25 cellular contexts compared by ENCODE assay signal in genomic region chr10:8066797-8067196, GRCh38. TPM values are rescaled to one million over a fixed set of nuclear protein-coding genes. Genes with fewer than 3 reads are reported as not detected.
DNase-seq lines count a peak whose midpoint lies in the region; ATAC-seq and TF ChIP-seq lines count a peak whose summit lies in the region.
"Had no signal": no experiment of that assay in that cellular context is flagged by ENCODE, and none has a peak within 500 bp of the region (broad histone marks: within the 10 kb centered on the region; RNA-seq: fewer than 3 reads in every experiment).

No MANE protein-coding gene starts in this region.

- no peak overlapping the region for H2AFZ ChIP-seq in GM23338
- H2AFZ ChIP-seq: GM23248 had no signal

- TF ChIP-seq POLR2A in transverse colon (IDR thresholded peaks at IDR 0.05) = no peak

- 79 to 80% methylated on average over 2 of the region's 2 CpGs for WGBS in transverse colon (ENCODE audit: low coverage in 1 of 2), 2 donors

- TF ChIP-seq EP300 in transverse colon (IDR thresholded peaks at IDR 0.05; ENCODE audit: low read depth) = no peak

- no peak for ATAC-seq in CD4-positive, CD25-positive, alpha-beta regulatory T cell (ENCODE audit: low read depth in 2 of 2)
- no peak for ATAC-seq in effector memory CD8-positive, alpha-beta T cell (replicated peaks)
- ATAC-seq in GM23338 = no peak
- ATAC-seq: HepG2; naive thymus-derived CD8-positive, alpha-beta T cell had no signal

- no peaks in the 10 kb centered on the region for H3K79me2 ChIP-seq in GM23338 (replicated peaks; ENCODE audit: insufficient read depth)

- intact Hi-C loops in transverse colon (cut with DNase I; ENCODE audit: low total_unique reads) = no loop called here

- no peaks in the 10 kb centered on the region for H3K27me3 ChIP-seq in CD4-positive, CD25-positive, alpha-beta regulatory T cell (ENCODE audit: control insufficient read depth, insufficient read depth, low read length)
- peaks cover 57% of the 10 kb centered on the region for H3K27me3 ChIP-seq in transverse colon
- H3K27me3 ChIP-seq in GM23338 (ENCODE audit: insufficient read depth) = peaks cover 53% of the 10 kb centered on the region
- H3K27me3 ChIP-seq: thyroid gland had no signal

- H3K9me2 ChIP-seq in GM23338 (ENCODE audit: insufficient read depth) = 0 out of 2 replicates have a peak, but pooled peaks cover 1% of the 10 kb centered on the region

- H3K4me2 ChIP-seq in GM23338 = no peak overlapping the region

- H3K4me3 ChIP-seq in CD4-positive, CD25-positive, alpha-beta regulatory T cell (ENCODE audit: low read depth, low read length) = peak overlapping the region; percentile 69
- no peak overlapping the region for H3K4me3 ChIP-seq in transverse colon
- H3K4me3 ChIP-seq in GM23338 = no peak overlapping the region
- H3K4me3 ChIP-seq: GM23248, thyroid gland had no signal

- no peaks in the 10 kb centered on the region for H3K9me3 ChIP-seq in CD4-positive, CD25-positive, alpha-beta regulatory T cell (ENCODE audit: control insufficient read depth in 2 of 2, low read length in 2 of 2)
- no peaks in the 10 kb centered on the region for H3K9me3 ChIP-seq in transverse colon
- H3K9me3 ChIP-seq: thyroid gland had no signal

- peaks cover 86% of the 10 kb centered on the region for H3K36me3 Mint-ChIP-seq in T-helper 1 cell treated with Interleukin-12 subunit alpha and Interleukin-12 subunit beta and Interleukin-4 antibody, amounts not matched to agents 30 μg/mL and 1 μg/mL, for 36 hours (ENCODE audit: low read depth)
- H3K36me3 Mint-ChIP-seq in CD4-positive, CD25-positive, alpha-beta regulatory T cell = peaks cover 79% of the 10 kb centered on the region
- H3K36me3 Mint-ChIP-seq in T-helper 2 cell treated with Interferon-gamma antibody and Interleukin-4, amounts not matched to agents 5 μg/mL and 100 μg/mL, for 36 hours (ENCODE audit: low read depth) = peaks cover 95% of the 10 kb centered on the region
- H3K36me3 Mint-ChIP-seq in effector memory CD8-positive, alpha-beta T cell (ENCODE audit: insufficient read depth) = peaks cover 100% of the 10 kb centered on the region
- no peaks in the 10 kb centered on the region for H3K36me3 Mint-ChIP-seq in GM23338 (ENCODE audit: low read depth)
- H3K36me3 Mint-ChIP-seq: CD14-positive monocyte had no signal

- DNase-seq in T-helper 1 cell (no peak), transverse colon (no peak), caudate nucleus (lab: John Stamatoyannopoulos, UW) (no peak), GM23338 (ENCODE audit: low spot score) (no peak)
- no peak for DNase-seq in CD4-positive, CD25-positive, alpha-beta regulatory T cell
- DNase-seq in T-helper 2 cell treated with Interferon-gamma antibody and Interleukin-4, amounts not matched to agents 5 μg/mL and 100 μg/mL, for 36 hours (ENCODE audit: low spot score) = no peak
- no peak for DNase-seq in effector memory CD8-positive, alpha-beta T cell
- DNase-seq: activated B cell treated with CpG ODN at 0.5 μM for 24 hours; activated effector memory CD4-positive, alpha-beta T cell treated with Interleukin-2 at 50 U/mL for 16 hours; GM23248; islet precursor cell; Kasumi-1; midbrain; naive thymus-derived CD8-positive, alpha-beta T cell; NCI-H1048; NCI-H1694 treated with DMSO at 0.1 percent for 48 hours; NCI-H510A; OCI-M1; stimulated activated naive CD8-positive, alpha-beta T cell treated with anti-CD3 and anti-CD28 coated beads, Interleukin-15, Interleukin-2, amounts not matched to agents 100 U/mL and 50 U/mL, for 24 hours; thyroid gland had no signal

- no peaks in the 10 kb centered on the region for H3K9me3 Mint-ChIP-seq in T-helper 1 cell treated with Interleukin-12 subunit alpha and Interleukin-12 subunit beta and Interleukin-4 antibody, amounts not matched to agents 30 μg/mL and 1 μg/mL, for 36 hours
- H3K9me3 Mint-ChIP-seq in CD4-positive, CD25-positive, alpha-beta regulatory T cell = no peaks in the 10 kb centered on the region
- H3K9me3 Mint-ChIP-seq in T-helper 2 cell treated with Interferon-gamma antibody and Interleukin-4, amounts not matched to agents 5 μg/mL and 100 μg/mL, for 36 hours = no peaks in the 10 kb centered on the region
- H3K9me3 Mint-ChIP-seq in effector memory CD8-positive, alpha-beta T cell = no peaks in the 10 kb centered on the region
- no peaks in the 10 kb centered on the region for H3K9me3 Mint-ChIP-seq in GM23338
- H3K9me3 Mint-ChIP-seq: activated B cell treated with CpG ODN at 0.5 μM for 24 hours; naive thymus-derived CD8-positive, alpha-beta T cell had no signal

- TF ChIP-seq CTCF in transverse colon (IDR thresholded peaks at IDR 0.05) (no peak), GM23338 (conservative IDR thresholded peaks at IDR 0.05; ENCODE audit: low read depth in 2 of 2) (no peak)

- peaks cover 79% of the 10 kb centered on the region for H3K4me1 Mint-ChIP-seq in T-helper 1 cell treated with Interleukin-12 subunit alpha and Interleukin-12 subunit beta and Interleukin-4 antibody, amounts not matched to agents 30 μg/mL and 1 μg/mL, for 36 hours (ENCODE audit: low read depth)
- peaks cover 44 to 95% (median 81%) of the 10 kb centered on the region in 4 donors for H3K4me1 Mint-ChIP-seq in CD4-positive, CD25-positive, alpha-beta regulatory T cell
- peaks cover 88% of the 10 kb centered on the region for H3K4me1 Mint-ChIP-seq in T-helper 2 cell treated with Interferon-gamma antibody and Interleukin-4, amounts not matched to agents 5 μg/mL and 100 μg/mL, for 36 hours (ENCODE audit: low read depth)
- H3K4me1 Mint-ChIP-seq in effector memory CD8-positive, alpha-beta T cell (ENCODE audit: low read depth in 2 of 2) = peaks cover 65 to 72% of the 10 kb centered on the region in 2 donors
- peaks cover 43% of the 10 kb centered on the region for H3K4me1 Mint-ChIP-seq in GM23338
- H3K4me1 Mint-ChIP-seq: CD14-positive monocyte had no signal

- 0 out of 2 replicates have a peak, but pooled peaks cover 6% of the 10 kb centered on the region for H3F3A ChIP-seq in GM23338 (replicated peaks; ENCODE audit: low read depth)

- H3K27ac ChIP-seq in CD4-positive, CD25-positive, alpha-beta regulatory T cell (ENCODE audit: insufficient read depth, low read length, poor library complexity, severe bottlenecking) = peak overlapping the region; percentile 53
- H3K27ac ChIP-seq in transverse colon (no peak overlapping the region), caudate nucleus (ENCODE audit: low read depth, low read length) (no peak overlapping the region), GM23338 (ENCODE audit: low read depth) (no peak overlapping the region)
- H3K27ac ChIP-seq: 22Rv1, epithelial cell of prostate, GM23248, thyroid gland had no signal

- H3K27me3 Mint-ChIP-seq in T-helper 1 cell treated with Interleukin-12 subunit alpha and Interleukin-12 subunit beta and Interleukin-4 antibody, amounts not matched to agents 30 μg/mL and 1 μg/mL, for 36 hours (ENCODE audit: low read depth) = no peaks in the 10 kb centered on the region
- no peaks in the 10 kb centered on the region for H3K27me3 Mint-ChIP-seq in CD4-positive, CD25-positive, alpha-beta regulatory T cell
- H3K27me3 Mint-ChIP-seq in T-helper 2 cell treated with Interferon-gamma antibody and Interleukin-4, amounts not matched to agents 5 μg/mL and 100 μg/mL, for 36 hours (ENCODE audit: low read depth) = no peaks in the 10 kb centered on the region
- H3K27me3 Mint-ChIP-seq in effector memory CD8-positive, alpha-beta T cell = no peaks in the 10 kb centered on the region
- H3K27me3 Mint-ChIP-seq in GM23338 (ENCODE audit: insufficient read depth, low read depth, poor library complexity) = peaks cover 46% of the 10 kb centered on the region
- H3K27me3 Mint-ChIP-seq: naive thymus-derived CD8-positive, alpha-beta T cell had no signal

- H3K4me3 Mint-ChIP-seq in T-helper 1 cell treated with Interleukin-12 subunit alpha and Interleukin-12 subunit beta and Interleukin-4 antibody, amounts not matched to agents 30 μg/mL and 1 μg/mL, for 36 hours = no peak overlapping the region
- H3K4me3 Mint-ChIP-seq in CD4-positive, CD25-positive, alpha-beta regulatory T cell = peak overlapping the region; percentile 70 to 87 (median 76)
- H3K4me3 Mint-ChIP-seq in T-helper 2 cell treated with Interferon-gamma antibody and Interleukin-4, amounts not matched to agents 5 μg/mL and 100 μg/mL, for 36 hours = peak overlapping the region; percentile 86
- H3K4me3 Mint-ChIP-seq in effector memory CD8-positive, alpha-beta T cell = no peak overlapping the region
- H3K4me3 Mint-ChIP-seq in GM23338 = no peak overlapping the region
- H3K4me3 Mint-ChIP-seq: activated B cell treated with CpG ODN at 0.5 μM for 24 hours had no signal

- peaks cover 98% of the 10 kb centered on the region for H3K4me1 ChIP-seq in CD4-positive, CD25-positive, alpha-beta regulatory T cell (ENCODE audit: control insufficient read depth, insufficient read depth, low read length, poor library complexity, severe bottlenecking)
- H3K4me1 ChIP-seq in transverse colon (no peaks in the 10 kb centered on the region), GM23338 (ENCODE audit: insufficient read depth) (peaks cover 30% of the 10 kb centered on the region)
- H3K4me1 ChIP-seq: thyroid gland had no signal

- in situ Hi-C loops in transverse colon (cut with MboI; ENCODE audit: low pct_ligation_motif_present in 1 of 4, low pct_unique_long_range_greater_than_20kb in 1 of 4, low sequenced_read_pairs in 3 of 4) = no loop called here

- no peaks in the 10 kb centered on the region for H4K20me1 ChIP-seq in GM23338 (replicated peaks; ENCODE audit: insufficient read depth)

- peaks cover 91% of the 10 kb centered on the region for H3K36me3 ChIP-seq in CD4-positive, CD25-positive, alpha-beta regulatory T cell (ENCODE audit: control insufficient read depth, insufficient read depth, low read length)
- H3K36me3 ChIP-seq in transverse colon (no peaks in the 10 kb centered on the region), GM23338 (ENCODE audit: insufficient read depth) (no peaks in the 10 kb centered on the region)

- peak overlapping the region; percentile 68 for H3K27ac Mint-ChIP-seq in T-helper 1 cell treated with Interleukin-12 subunit alpha and Interleukin-12 subunit beta and Interleukin-4 antibody, amounts not matched to agents 30 μg/mL and 1 μg/mL, for 36 hours
- H3K27ac Mint-ChIP-seq in CD4-positive, CD25-positive, alpha-beta regulatory T cell = peak overlapping the region; percentile 85 to 96 (median 87)
- peak overlapping the region; percentile 88 for H3K27ac Mint-ChIP-seq in T-helper 2 cell treated with Interferon-gamma antibody and Interleukin-4, amounts not matched to agents 5 μg/mL and 100 μg/mL, for 36 hours
- H3K27ac Mint-ChIP-seq in effector memory CD8-positive, alpha-beta T cell = peak overlapping the region; percentile 85 to 86
- H3K27ac Mint-ChIP-seq in GM23338 = no peak overlapping the region
- H3K27ac Mint-ChIP-seq: activated B cell treated with CpG ODN at 0.5 μM for 24 hours, CD14-positive monocyte had no signal

RNA-seq across cellular contexts. Expression of gene GATA3, which starts 12.3 kb away (rescaled TPM):
- total RNA-seq in CD4-positive, CD25-positive, alpha-beta regulatory T cell = 182 TPM
- 10 to 100 TPM; 32.9 to 49.7 (median 42.5) TPM for polyA plus RNA-seq in CD4-positive, CD25-positive, alpha-beta regulatory T cell
- under 1 TPM in 1 of 4 donors, not detected in 3; 0.48 TPM for total RNA-seq in transverse colon
- total RNA-seq in GM23338 (2014; rRNA removed; shearing (Covaris generic)) = not detected in 2 replicates
- 0.23 and 0.33 TPM in 2 replicates for polyA plus RNA-seq in GM23338 (2016; fragmentation: Nextera tagmentation; extraction: Ambion mirVana)
- total RNA-seq: GM23248, HepG2 had no signal
- polyA plus RNA-seq: GM23248, HepG2 had no signal

Comparison
In these comparisons a context has a peak if more than half of its experiments do, and no peak if none do; other contexts are left out.
1. H3K4me3 Mint-ChIP-seq: peak in CD4-positive, CD25-positive, alpha-beta regulatory T cell (4 of 4) and T-helper 2 cell treated with Interferon-gamma antibody and Interleukin-4, amounts not matched to agents 5 μg/mL and 100 μg/mL, for 36 hours (single experiment); none in T-helper 1 cell treated with Interleukin-12 subunit alpha and Interleukin-12 subunit beta and Interleukin-4 antibody, amounts not matched to agents 30 μg/mL and 1 μg/mL, for 36 hours (single experiment), effector memory CD8-positive, alpha-beta T cell (0 of 2) and GM23338 (single experiment).
2. RNA of gene GATA3, which starts 12.3 kb away (total RNA-seq): 182 TPM in CD4-positive, CD25-positive, alpha-beta regulatory T cell (single experiment); 0.48 TPM in transverse colon and not detected in GM23338; every median in the first group is over 10 times any median in the second.